Comparison of ENCODE assay signal across 7 cellular contexts in genomic region chr10:6300106-6300783, GRCh38.
DNase-seq lines count a peak whose midpoint lies in the region; ATAC-seq and TF ChIP-seq lines count a peak whose summit lies in the region.

No MANE protein-coding gene starts in this region.

- peak; percentile 82 for DNase-seq in NAMALWA (ENCODE audit: low spot score)
- peak; percentile 45 for DNase-seq in activated naive CD8-positive, alpha-beta T cell treated with anti-CD3 and anti-CD28 coated beads, Interleukin-2, amount 10 ng/mL, durations not matched to agents 7 days and 5 days
- DNase-seq in lung (ENCODE audit: low spot score): no peak
- no peak for DNase-seq in cerebellum (ENCODE audit: low spot score)
- DNase-seq in occipital lobe (lab: John Stamatoyannopoulos, UW): no peak

- peaks cover 51% of the 10 kb centered on the region for H3K4me1 Mint-ChIP-seq in activated naive CD8-positive, alpha-beta T cell treated with anti-CD3 and anti-CD28 coated beads, Interleukin-2, amount 10 ng/mL, durations not matched to agents 7 days and 5 days

- peaks cover 3% of the 10 kb centered on the region for H3K9me3 Mint-ChIP-seq in activated naive CD8-positive, alpha-beta T cell treated with anti-CD3 and anti-CD28 coated beads, Interleukin-2, amount 10 ng/mL, durations not matched to agents 7 days and 5 days

- H3K27me3 Mint-ChIP-seq in activated naive CD8-positive, alpha-beta T cell treated with anti-CD3 and anti-CD28 coated beads, Interleukin-2, amount 10 ng/mL, durations not matched to agents 7 days and 5 days: no peaks in the 10 kb centered on the region

- H3K4me3 Mint-ChIP-seq in activated naive CD8-positive, alpha-beta T cell treated with anti-CD3 and anti-CD28 coated beads, Interleukin-2, amount 10 ng/mL, durations not matched to agents 7 days and 5 days: peak overlapping the region; percentile 71

- peak; percentile 77 for ATAC-seq in GM18520 (IDR thresholded peaks at IDR 0.05; ENCODE audit: unreplicated experiment)
- ATAC-seq in HG02610 (IDR thresholded peaks at IDR 0.05; ENCODE audit: unreplicated experiment): peak; percentile 89
- ATAC-seq in activated naive CD8-positive, alpha-beta T cell treated with anti-CD3 and anti-CD28 coated beads, Interleukin-2, amount 10 ng/mL, durations not matched to agents 7 days and 5 days (ENCODE audit: low read depth): peak; percentile 87
- peak; percentile 43 for ATAC-seq in lung (ENCODE audit: insufficient read depth, low FRiP score)

- no peak for TF ChIP-seq CTCF in lung (IDR thresholded peaks at IDR 0.05; ENCODE audit: control extremely low read depth, extremely low read depth)

- peaks cover 0 to 20% of the 10 kb centered on the region in 2 donors for H3K4me1 ChIP-seq in lung (ENCODE audit: control insufficient read depth in 2 of 2, insufficient read depth in 2 of 2, low read length in 2 of 2)

- H3K4me3 ChIP-seq in lung: no peak overlapping the region

- 27 to 34% methylated on average over 14 of the region's 14 CpGs for whole genome bisulfite sequencing in lung, 2 donors

- peaks cover 0 to 2% of the 10 kb centered on the region in 2 donors for H3K9me3 ChIP-seq in lung (ENCODE audit: control insufficient read depth in 2 of 2, insufficient read depth in 1 of 2, low read length in 1 of 2)

- POLR2A ChIA-PET in activated naive CD8-positive, alpha-beta T cell treated with anti-CD3 and anti-CD28 coated beads, Interleukin-2, amount 10 ng/mL, durations not matched to agents 7 days and 5 days (lab: Charles Lee): interaction anchor here (0.6 to 1.3 kb wide), 5 partner anchors 18 to 98 kb away, joined by 3 to 8 read pairs (median 4); no protein-coding TSS in a partner anchor

- peak overlapping the region; percentile 89 for H3K27ac Mint-ChIP-seq in activated naive CD8-positive, alpha-beta T cell treated with anti-CD3 and anti-CD28 coated beads, Interleukin-2, amount 10 ng/mL, durations not matched to agents 7 days and 5 days

- peak overlapping the region in 1 of 2 donors; percentile 11 for H3K27ac ChIP-seq in lung (ENCODE audit: low read depth in 1 of 2, low read length in 1 of 2)

- H3K36me3 Mint-ChIP-seq in activated naive CD8-positive, alpha-beta T cell treated with anti-CD3 and anti-CD28 coated beads, Interleukin-2, amount 10 ng/mL, durations not matched to agents 7 days and 5 days: peaks cover 33% of the 10 kb centered on the region

- H3K27me3 ChIP-seq in lung (ENCODE audit: control insufficient read depth, insufficient read depth): no peaks in the 10 kb centered on the region

- H3K36me3 ChIP-seq in lung (ENCODE audit: control insufficient read depth in 2 of 2, insufficient read depth in 2 of 2, low read length in 2 of 2): no peaks in the 10 kb centered on the region

Comparison
In these comparisons a context has a peak if more than half of its experiments do, and no peak if none do; other contexts are left out.
1. DNase-seq: peak in NAMALWA (single experiment) and activated naive CD8-positive, alpha-beta T cell treated with anti-CD3 and anti-CD28 coated beads, Interleukin-2, amount 10 ng/mL, durations not matched to agents 7 days and 5 days (single experiment); none in lung (single experiment), cerebellum (single experiment) and occipital lobe (single experiment).
2. Peak in every context shown above with its lines, with median percentiles within 50 percentile points of each other: ATAC-seq.